In the genomic region with DNA sequence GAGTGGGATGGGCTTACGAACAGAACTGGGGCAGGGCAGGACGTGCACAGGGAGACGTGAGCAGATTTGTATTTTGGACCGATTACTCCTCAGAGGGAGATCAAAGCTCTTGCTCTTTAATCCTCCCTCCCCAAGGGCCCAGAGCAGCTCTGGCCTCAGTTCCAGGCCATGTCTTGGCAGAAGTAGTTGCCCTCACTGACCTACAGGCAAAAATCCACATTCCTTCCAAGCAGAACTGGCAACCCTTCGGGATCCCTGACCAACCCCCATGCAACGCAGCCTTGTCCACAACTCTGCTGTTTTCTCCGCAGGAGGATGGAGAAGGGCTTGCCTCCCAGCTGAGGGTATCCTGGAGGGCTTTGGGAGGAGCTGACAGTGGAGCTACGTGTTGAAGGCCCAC, we compare ENCODE assay signal across 20 cellular contexts.
DNase-seq lines count a peak whose midpoint lies in the region; ATAC-seq and TF ChIP-seq lines count a peak whose summit lies in the region.
"Had no signal": no experiment of that assay in that cellular context is flagged by ENCODE, and none has a peak within 500 bp of the region (broad histone marks: within the 10 kb centered on the region; RNA-seq: fewer than 3 reads in every experiment).

No MANE protein-coding gene starts in this region.

- H3K27ac ChIP-seq in coronary artery = peak overlapping the region; percentile 17 to 77
- peak overlapping the region; percentile 46 for H3K27ac ChIP-seq in layer of hippocampus (ENCODE audit: low read depth, low read length)
- no peak overlapping the region for H3K27ac ChIP-seq in thyroid gland
- H3K27ac ChIP-seq: C4-2B, neutrophil, SK-N-MC had no signal

- H3K9me3 ChIP-seq in thyroid gland = no peaks in the 10 kb centered on the region
- H3K9me3 ChIP-seq: breast epithelium, neutrophil had no signal

- TF ChIP-seq CTCF in coronary artery (IDR thresholded peaks at IDR 0.05) (no peak), thyroid gland (IDR thresholded peaks at IDR 0.05) (no peak)

- DNase-seq in GM03348 (ENCODE audit: low spot score) (peak; percentile 50), coronary artery (ENCODE audit: low spot score) (no peak), sciatic nerve (ENCODE audit: low spot score) (no peak), thyroid gland (no peak)
- no peak for DNase-seq in stimulated activated naive CD8-positive, alpha-beta T cell treated with anti-CD3 and anti-CD28 coated beads, Interleukin-15, Interleukin-2, amounts not matched to agents 100 U/mL and 50 U/mL, for 24 hours
- DNase-seq: activated B cell treated with CpG ODN at 0.5 μM for 24 hours; activated CD4-positive, alpha-beta memory T cell treated with anti-CD3 and anti-CD28 coated beads for 36 hours; activated effector memory CD4-positive, alpha-beta T cell treated with anti-CD3 and anti-CD28 coated beads, Interleukin-2, amount 50 U/mL, for 16 hours; activated naive CD8-positive, alpha-beta T cell treated with anti-CD3 and anti-CD28 coated beads, Interleukin-2, amount 50 U/mL, for 24 hours; activated T-cell treated with anti-CD3 and anti-CD28 coated beads for 4 hours; NCI-H1105 treated with DMSO at 0.1 percent for 48 hours; NCI-H2081 treated with DMSO at 0.1 percent for 48 hours had no signal

- H3K4me1 ChIP-seq in thyroid gland = no peaks in the 10 kb centered on the region
- H3K4me1 ChIP-seq: breast epithelium had no signal

- H3K27me3 ChIP-seq in layer of hippocampus (ENCODE audit: control insufficient read depth, insufficient read depth, low read length) (no peaks in the 10 kb centered on the region), thyroid gland (no peaks in the 10 kb centered on the region)
- H3K27me3 ChIP-seq: breast epithelium had no signal

- intact Hi-C loops in sciatic nerve (cut with DNase I) = no loop called here
- intact Hi-C loops in thyroid gland (cut with DNase I) = no loop called here

- no peak for TF ChIP-seq POLR2A in thyroid gland (IDR thresholded peaks at IDR 0.05)

- ATAC-seq in sciatic nerve = peak; percentile 74
- no peak for ATAC-seq in GM21786 (IDR thresholded peaks at IDR 0.05; ENCODE audit: unreplicated experiment)
- ATAC-seq in GM18858 (IDR thresholded peaks at IDR 0.05; ENCODE audit: unreplicated experiment) = no peak
- ATAC-seq in stimulated activated naive CD8-positive, alpha-beta T cell treated with anti-CD3 and anti-CD28 coated beads, Interleukin-15, Interleukin-2, amounts not matched to agents 100 U/mL and 50 U/mL, for 24 hours = no peak
- ATAC-seq: activated naive CD8-positive, alpha-beta T cell treated with anti-CD3 and anti-CD28 coated beads, Interleukin-2, amount 50 U/mL, for 24 hours had no signal

- 44 to 73% methylated on average over 7 to 8 of the region's 8 CpGs for WGBS in thyroid gland, 2 donors

- H3K36me3 ChIP-seq in thyroid gland = no peaks in the 10 kb centered on the region
- H3K36me3 ChIP-seq: breast epithelium, neutrophil had no signal

- H3K4me3 ChIP-seq in coronary artery (peak overlapping the region; percentile 32), thyroid gland (replicated peaks in 1 of 3) (no peak overlapping the region)
- H3K4me3 ChIP-seq: breast epithelium, lung, SK-N-MC had no signal

Comparison
In these comparisons a context has a peak if more than half of its experiments do, and no peak if none do; other contexts are left out.
1. H3K27ac ChIP-seq: peak in coronary artery (2 of 2) and layer of hippocampus (single experiment); none in thyroid gland (0 of 3).